ENCODE assay signal across 8 cellular contexts in genomic region chr5:36507332-36507952, GRCh38.
DNase-seq lines count a peak whose midpoint lies in the region; ATAC-seq and TF ChIP-seq lines count a peak whose summit lies in the region.

No MANE protein-coding gene starts in this region.

- DNase-seq in GM10248 (ENCODE audit: extremely low spot score) (peak; percentile 65), NCI-H748 treated with DMSO at 0.1 percent for 48 hours (lab: John Stamatoyannopoulos, UW) (peak; percentile 66), ecto neural progenitor cell (ENCODE audit: low spot score) (peak; percentile 80), lung microvascular endothelial cell (ENCODE audit: low read depth in 2 of 2) (peak; percentile 66 to 81)
- DNase-seq in activated CD4-positive, alpha-beta T cell treated with anti-CD3 and anti-CD28 coated beads, Interleukin-2, amount 50 U/mL, for 4 hours: peak; percentile 66 to 68
- DNase-seq in stimulated activated CD8-positive, alpha-beta memory T cell treated with anti-CD3 and anti-CD28 coated beads, Interleukin-2, amount 100 ng/mL, for 1 hour (ENCODE audit: low read depth in 2 of 2): peak; percentile 39 to 54

- peak; percentile 85 for TF ChIP-seq CTCF in GM10248 (IDR thresholded peaks at IDR 0.05; ENCODE audit: control extremely low read depth, extremely low read depth, low read depth, missing control alignments)

- H3K27me3 Mint-ChIP-seq in stimulated activated memory B cell treated with anti-CD40 and anti-IgM and Interleukin-4, amounts not matched to agents 10 μg/mL and 1 μg/mL and 100 μg/mL, for 72 hours: peaks cover 46% of the 10 kb centered on the region

- no peak overlapping the region for H3K27ac Mint-ChIP-seq in stimulated activated memory B cell treated with anti-CD40 and anti-IgM and Interleukin-4, amounts not matched to agents 10 μg/mL and 1 μg/mL and 100 μg/mL, for 72 hours

- no peaks in the 10 kb centered on the region for H3K36me3 Mint-ChIP-seq in stimulated activated memory B cell treated with anti-CD40 and anti-IgM and Interleukin-4, amounts not matched to agents 10 μg/mL and 1 μg/mL and 100 μg/mL, for 72 hours

- H3K9me3 Mint-ChIP-seq in stimulated activated memory B cell treated with anti-CD40 and anti-IgM and Interleukin-4, amounts not matched to agents 10 μg/mL and 1 μg/mL and 100 μg/mL, for 72 hours: no peaks in the 10 kb centered on the region

- CTCF ChIA-PET in GM10248 (lab: Yijun Ruan, JAX): interaction anchor here (0.6 to 5.0 kb wide), 13 partner anchors 17 to 428 kb away, joined by 3 to 30 read pairs (median 6); partner anchors contain the start of genes NADK2 and RANBP3L

- peaks cover 7% of the 10 kb centered on the region for H3K4me1 Mint-ChIP-seq in stimulated activated memory B cell treated with anti-CD40 and anti-IgM and Interleukin-4, amounts not matched to agents 10 μg/mL and 1 μg/mL and 100 μg/mL, for 72 hours

- no peak overlapping the region for H3K4me3 Mint-ChIP-seq in stimulated activated memory B cell treated with anti-CD40 and anti-IgM and Interleukin-4, amounts not matched to agents 10 μg/mL and 1 μg/mL and 100 μg/mL, for 72 hours

- ATAC-seq in HG03354 (IDR thresholded peaks at IDR 0.05; ENCODE audit: poor library complexity, severe bottlenecking, unreplicated experiment): peak; percentile 79
- ATAC-seq in stimulated activated memory B cell treated with anti-CD40 and anti-IgM and Interleukin-4, amounts not matched to agents 10 μg/mL and 1 μg/mL and 100 μg/mL, for 72 hours: no peak

- POLR2A ChIA-PET in GM10248 (lab: Yijun Ruan, JAX): no interaction called here
